8 cellular contexts compared by ENCODE assay signal in genomic region chr5:80487829-80488708, GRCh38. TPM values are rescaled to one million over a fixed set of nuclear protein-coding genes. Genes with fewer than 3 reads are reported as not detected.
DNase-seq lines count a peak whose midpoint lies in the region; ATAC-seq and TF ChIP-seq lines count a peak whose summit lies in the region.

Gene FAM151B, plus strand, starts transcription at chr5:80488100. Its CDS starts 24 bp downstream, at chr5:80488124.

- no peaks in the 10 kb centered on the region for H3K9me3 ChIP-seq in BE2C

- H3K9me3 Mint-ChIP-seq in activated CD4-positive, alpha-beta T cell treated with anti-CD3 and anti-CD28 coated beads, Interleukin-2, amount 10 ng/mL, durations not matched to agents 7 days and 5 days: no peaks in the 10 kb centered on the region

- H3K4me3 Mint-ChIP-seq in activated CD4-positive, alpha-beta T cell treated with anti-CD3 and anti-CD28 coated beads, Interleukin-2, amount 10 ng/mL, durations not matched to agents 7 days and 5 days: peak within 1 kb of the TSS; percentile 72

- H3K27me3 Mint-ChIP-seq in activated CD4-positive, alpha-beta T cell treated with anti-CD3 and anti-CD28 coated beads, Interleukin-2, amount 10 ng/mL, durations not matched to agents 7 days and 5 days: peaks cover 9% of the 10 kb centered on the region

- peak; percentile 16; the same call in 1 of the 2 replicates for TF ChIP-seq CTCF in BE2C (IDR thresholded peaks at IDR 0.05; ENCODE audit: low read depth, low read length)

- peak; percentile 91 for DNase-seq in BE2C
- peak; percentile 91 for DNase-seq in NCI-H510A treated with DMSO at 0.1 percent for 48 hours (lab: John Stamatoyannopoulos, UW)
- DNase-seq in activated CD4-positive, alpha-beta T cell treated with anti-CD3 and anti-CD28 coated beads, Interleukin-2, amount 10 ng/mL, durations not matched to agents 7 days and 5 days: peak; percentile 73
- DNase-seq in cortex of kidney (lab: John Stamatoyannopoulos, UW): peak; percentile 36
- peak; percentile 99 for DNase-seq in left kidney (ENCODE audit: low read depth, low spot score)
- DNase-seq in stimulated activated CD4-positive, alpha-beta T cell treated with anti-CD3 and anti-CD28 coated beads, Interleukin-1b, Interleukin-23, amount 100 ng/mL, for 24 hours (ENCODE audit: low read depth in 4 of 4, low spot score in 1 of 4): peak; percentile 33 to 77 (median 55)

- peaks cover 14% of the 10 kb centered on the region for H3K4me1 Mint-ChIP-seq in activated CD4-positive, alpha-beta T cell treated with anti-CD3 and anti-CD28 coated beads, Interleukin-2, amount 10 ng/mL, durations not matched to agents 7 days and 5 days

- CTCF ChIA-PET in activated CD4-positive, alpha-beta T cell treated with anti-CD3 and anti-CD28 coated beads, Interleukin-2, amount 10 ng/mL, durations not matched to agents 7 days and 5 days (lab: Charles Lee): no interaction called here

- no peaks in the 10 kb centered on the region for H3K4me1 ChIP-seq in BE2C

- peak within 1 kb of the TSS; percentile 78 for H3K27ac Mint-ChIP-seq in activated CD4-positive, alpha-beta T cell treated with anti-CD3 and anti-CD28 coated beads, Interleukin-2, amount 10 ng/mL, durations not matched to agents 7 days and 5 days

- no peaks in the 10 kb centered on the region for H3K36me3 ChIP-seq in BE2C

- H3K36me3 Mint-ChIP-seq in activated CD4-positive, alpha-beta T cell treated with anti-CD3 and anti-CD28 coated beads, Interleukin-2, amount 10 ng/mL, durations not matched to agents 7 days and 5 days (ENCODE audit: low read depth): peaks cover 7% of the 10 kb centered on the region

- ATAC-seq in GM19324 (IDR thresholded peaks at IDR 0.05; ENCODE audit: low FRiP score, unreplicated experiment): peak; percentile 98
- ATAC-seq in HG03457 (IDR thresholded peaks at IDR 0.05; ENCODE audit: unreplicated experiment): peak; percentile 90

- peak within 1 kb of the TSS; percentile 83 for H3K4me3 ChIP-seq in BE2C (ENCODE audit: low read depth, low read length)

- H3K27me3 ChIP-seq in BE2C: no peaks in the 10 kb centered on the region

- POLR2A ChIA-PET in activated CD4-positive, alpha-beta T cell treated with anti-CD3 and anti-CD28 coated beads, Interleukin-2, amount 10 ng/mL, durations not matched to agents 7 days and 5 days (lab: Charles Lee): interaction anchor here (0.6 kb wide), 1 partner anchor 580 kb away, joined by 3 read pairs; no protein-coding TSS in a partner anchor

RNA-seq across cellular contexts. Expression of gene FAM151B, which starts in this region (rescaled TPM):
- 0.71 TPM for polyA plus RNA-seq in BE2C (2012; ENCODE audit: insufficient read depth, insufficient read length, low read depth)
- under 1 TPM; 0.15 to 0.52 TPM for total RNA-seq in activated CD4-positive, alpha-beta T cell treated with anti-CD3 and anti-CD28 coated beads, Interleukin-2, amount 10 ng/mL, durations not matched to agents 7 days and 5 days

Comparison
In these comparisons a context has a peak if more than half of its experiments do, and no peak if none do; other contexts are left out.
1. Peak in every context shown above with its lines: DNase-seq, ATAC-seq and H3K4me3 ChIP-seq.
2. Peak in DNase-seq in activated CD4-positive, alpha-beta T cell treated with anti-CD3 and anti-CD28 coated beads, Interleukin-2, amount 10 ng/mL, durations not matched to agents 7 days and 5 days; RNA of the gene not detected or under 1 TPM.
3. DNase-seq: peak in every context shown above with its lines; median percentile 99 in left kidney; 91 in BE2C; 91 in NCI-H510A treated with DMSO at 0.1 percent for 48 hours; 73 in activated CD4-positive, alpha-beta T cell treated with anti-CD3 and anti-CD28 coated beads, Interleukin-2, amount 10 ng/mL, durations not matched to agents 7 days and 5 days; 55 in stimulated activated CD4-positive, alpha-beta T cell treated with anti-CD3 and anti-CD28 coated beads, Interleukin-1b, Interleukin-23, amount 100 ng/mL, for 24 hours; 36 in cortex of kidney.